In genomic region chr18:48442761-48443160, GRCh38 we compare ENCODE assay signal across 21 cellular contexts. TPM values are rescaled to one million over a fixed set of nuclear protein-coding genes. Genes with fewer than 3 reads are reported as not detected.
A peak's percentile ranks its signal among the peaks of the same experiment; 100 is the strongest.
DNase-seq lines count a peak whose midpoint lies in the region; ATAC-seq, FAIRE-seq and TF ChIP-seq lines count a peak whose summit lies in the region.
"Had no signal": no experiment of that assay in that cellular context is flagged by ENCODE, and none has a peak within 500 bp of the region (broad histone marks: within the 10 kb centered on the region; RNA-seq: fewer than 3 reads in every experiment).

No MANE protein-coding gene starts in this region.

- H2AFZ ChIP-seq in PC-9: no peak overlapping the region

- TF ChIP-seq CTCF in PC-9 (conservative IDR thresholded peaks at IDR 0.05) (no peak), fibroblast of mammary gland (conservative IDR thresholded peaks at IDR 0.05; ENCODE audit: control insufficient read depth, insufficient read depth, low read depth, low read length) (no peak), omental fat pad (IDR thresholded peaks at IDR 0.05) (no peak), lower lobe of right lung (IDR thresholded peaks at IDR 0.05) (no peak)

- H3K9me3 ChIP-seq in BLaER1 treated with 17β-estradiol and CSF1 and Interleukin-3, amounts not matched to agents 10 nM and 100 nM (replicated peaks in 1 of 11): no peaks in the 10 kb centered on the region
- no peaks in the 10 kb centered on the region for H3K9me3 ChIP-seq in PC-9 (ENCODE audit: insufficient read depth, low read depth)
- H3K9me3 ChIP-seq in lower lobe of right lung: no peaks in the 10 kb centered on the region
- H3K9me3 ChIP-seq: BE2C had no signal

- no peaks in the 10 kb centered on the region for H3K9me2 ChIP-seq in PC-9 (ENCODE audit: insufficient read depth)

- FAIRE-seq in GM19239 (lab: Jason Lieb, UNC): no peak
- FAIRE-seq: H1, HTR-8/SVneo had no signal

- CTCF ChIA-PET in PC-9 (lab: Charles Lee): no interaction called here

- POLR2A ChIA-PET in PC-9 (lab: Charles Lee; ENCODE audit: unreplicated experiment): interaction anchor here (1.1 kb wide), 1 partner anchor 211 kb away, joined by 3 read pairs; no protein-coding TSS in a partner anchor

- DNase-seq in PC-9 (no peak), fibroblast of mammary gland (ENCODE audit: low read depth) (peak; percentile 53), omental fat pad (ENCODE audit: low spot score) (no peak), lower lobe of right lung (no peak), epidermal melanocyte (ENCODE audit: insufficient read length, low spot score) (no peak), GM19239 (ENCODE audit: insufficient read length, low spot score) (no peak)
- no peak for DNase-seq in activated T-cell treated with anti-CD3 and anti-CD28 coated beads, Interleukin-2, amount 50 U/mL, for 4 hours
- DNase-seq: ACHN; BE2C; CD8-positive, alpha-beta memory T cell; DND-41; GF-D8; HFFc6; NCI-H1048; NCI-H1694 treated with DMSO at 0.1 percent for 48 hours; NCI-H446; NCI-H748 treated with DMSO at 0.1 percent for 48 hours; Right ventricle myocardium superior had no signal

- H3F3A ChIP-seq in PC-9 (ENCODE audit: insufficient read depth, low read depth): no peaks in the 10 kb centered on the region

- no peak overlapping the region for H3K27ac ChIP-seq in BLaER1 treated with 17β-estradiol and CSF1 and Interleukin-3, amounts not matched to agents 10 nM and 100 nM
- no peak overlapping the region for H3K27ac ChIP-seq in PC-9
- no peak overlapping the region for H3K27ac ChIP-seq in lower lobe of right lung

- H3K36me3 Mint-ChIP-seq in activated T-cell treated with anti-CD3 and anti-CD28 coated beads, Interleukin-2, amount 50 U/mL, for 4 hours (ENCODE audit: insufficient read depth): no peaks in the 10 kb centered on the region
- H3K36me3 Mint-ChIP-seq: CD8-positive, alpha-beta memory T cell had no signal

- H3K4me3 Mint-ChIP-seq in activated T-cell treated with anti-CD3 and anti-CD28 coated beads, Interleukin-2, amount 50 U/mL, for 4 hours: no peak overlapping the region
- H3K4me3 Mint-ChIP-seq: CD8-positive, alpha-beta memory T cell; HFFc6 had no signal

- peaks cover 12 to 43% (median 36%) of the 10 kb centered on the region in 10 experiments for H3K4me1 ChIP-seq in BLaER1 treated with 17β-estradiol and CSF1 and Interleukin-3, amounts not matched to agents 10 nM and 100 nM
- H3K4me1 ChIP-seq in PC-9 (replicated peaks; ENCODE audit: insufficient read depth) (peaks cover 8% of the 10 kb centered on the region), lower lobe of right lung (peaks cover 12% of the 10 kb centered on the region)

- H3K9ac ChIP-seq in BLaER1 treated with 17β-estradiol and CSF1 and Interleukin-3, amounts not matched to agents 10 nM and 100 nM: 0 out of 22 replicates have a peak overlapping the region, but pooled peaks of 2 of the 11 experiments have one; percentile 1 to 56

- H3K4me1 Mint-ChIP-seq in activated T-cell treated with anti-CD3 and anti-CD28 coated beads, Interleukin-2, amount 50 U/mL, for 4 hours (ENCODE audit: low read depth): no peaks in the 10 kb centered on the region

- H4K20me1 ChIP-seq in BLaER1 treated with 17β-estradiol and CSF1 and Interleukin-3, amounts not matched to agents 10 nM and 100 nM: no peaks in the 10 kb centered on the region
- no peaks in the 10 kb centered on the region for H4K20me1 ChIP-seq in PC-9 (ENCODE audit: insufficient read depth)

- peaks cover 0 to 22% (median 0%) of the 10 kb centered on the region in 11 experiments; a peak in 4 of 22 replicates for H3K27me3 ChIP-seq in BLaER1 treated with 17β-estradiol and CSF1 and Interleukin-3, amounts not matched to agents 10 nM and 100 nM
- H3K27me3 ChIP-seq in PC-9 (ENCODE audit: insufficient read depth, low read depth) (no peaks in the 10 kb centered on the region), lower lobe of right lung (ENCODE audit: low read depth) (no peaks in the 10 kb centered on the region)
- H3K27me3 ChIP-seq: BE2C had no signal

- no peak overlapping the region for H3K4me3 ChIP-seq in BLaER1 treated with 17β-estradiol and CSF1 and Interleukin-3, amounts not matched to agents 10 nM and 100 nM
- H3K4me3 ChIP-seq in PC-9: no peak overlapping the region
- H3K4me3 ChIP-seq in fibroblast of mammary gland (ENCODE audit: control insufficient read depth, low read depth, low read length): no peak overlapping the region
- no peak overlapping the region for H3K4me3 ChIP-seq in lower lobe of right lung

- peaks cover 50% of the 10 kb centered on the region for H3K27me3 Mint-ChIP-seq in activated T-cell treated with anti-CD3 and anti-CD28 coated beads, Interleukin-2, amount 50 U/mL, for 4 hours (ENCODE audit: low read depth)

- ATAC-seq in omental fat pad (ENCODE audit: low FRiP score) (peak; percentile 65), lower lobe of right lung (no peak)
- ATAC-seq in activated T-cell treated with anti-CD3 and anti-CD28 coated beads, Interleukin-2, amount 50 U/mL, for 4 hours: no peak

- no peaks in the 10 kb centered on the region for H3K36me3 ChIP-seq in BLaER1 treated with 17β-estradiol and CSF1 and Interleukin-3, amounts not matched to agents 10 nM and 100 nM
- H3K36me3 ChIP-seq in PC-9 (ENCODE audit: low read depth) (no peaks in the 10 kb centered on the region), lower lobe of right lung (no peaks in the 10 kb centered on the region)
- H3K36me3 ChIP-seq: BE2C had no signal

- no TSS peak for BruUV-seq in PC-9 (replicated peaks; lab: Mats Ljungman, UMichigan)

- H3K79me2 ChIP-seq in PC-9 (ENCODE audit: low read depth): no peaks in the 10 kb centered on the region

- H3K9me3 Mint-ChIP-seq in activated T-cell treated with anti-CD3 and anti-CD28 coated beads, Interleukin-2, amount 50 U/mL, for 4 hours: no peaks in the 10 kb centered on the region
- H3K9me3 Mint-ChIP-seq: CD8-positive, alpha-beta memory T cell; HFFc6 had no signal

- intact Hi-C loops in PC-9 (cut with micrococcal nuclease; ENCODE audit: unreplicated experiment) (no loop called here), lower lobe of right lung (cut with DNase I) (no loop called here)

- peak overlapping the region in 8 of 11 experiments; percentile 82 to 97 (median 91); a peak in 16 of 22 replicates for H3K4me2 ChIP-seq in BLaER1 treated with 17β-estradiol and CSF1 and Interleukin-3, amounts not matched to agents 10 nM and 100 nM
- H3K4me2 ChIP-seq in PC-9: peak overlapping the region; percentile 7; the same call in 1 of the 2 replicates

RNA-seq across cellular contexts. Expression of gene ZBTB7C, which starts 33.6 kb away (rescaled TPM):
- total RNA-seq in PC-9 (2021) (not detected in 2 replicates), omental fat pad (10 to 100 TPM in 3 of 4 donors, 1 to 10 TPM in 1; 5.0 to 14.1 (median 13.3) TPM), lower lobe of right lung (15.0 TPM)
- under 1 TPM in 2 of 3 donors, not detected in 1; 0.05 to 0.29 TPM for total RNA-seq in activated T-cell treated with anti-CD3 and anti-CD28 coated beads, Interleukin-2, amount 50 U/mL, for 4 hours
- total RNA-seq: HFFc6 had no signal
